Comparison of ENCODE assay signal across 8 cellular contexts in genomic region chr17:43917348-43918025, GRCh38. TPM values are rescaled to one million over a fixed set of nuclear protein-coding genes. Genes with fewer than 3 reads are reported as not detected.
DNase-seq lines count a peak whose midpoint lies in the region; TF ChIP-seq lines count a peak whose summit lies in the region.

No MANE protein-coding gene starts in this region.

- H3K27ac ChIP-seq in WERI-Rb-1: no peak overlapping the region
- no peak overlapping the region for H3K27ac ChIP-seq in coronary artery
- H3K27ac ChIP-seq in mesenchymal stem cell (ENCODE audit: low read length, poor library complexity, severe bottlenecking): no peak overlapping the region

- TF ChIP-seq CTCF in WERI-Rb-1 (IDR thresholded peaks at IDR 0.05; ENCODE audit: low read depth, low read length) (peak; percentile 97), coronary artery (IDR thresholded peaks at IDR 0.05) (peak; percentile 48)

- H3K18ac ChIP-seq in mesenchymal stem cell (ENCODE audit: low read depth in 1 of 2, low read length in 2 of 2): no peak overlapping the region

- H2AFZ ChIP-seq in mesenchymal stem cell (ENCODE audit: low read depth, low read length): no peak overlapping the region

- H2BK120ac ChIP-seq in mesenchymal stem cell (ENCODE audit: low read depth, low read length): no peak overlapping the region

- no peak overlapping the region for H2BK15ac ChIP-seq in mesenchymal stem cell (ENCODE audit: low read depth, poor library complexity, severe bottlenecking)

- no peak overlapping the region for H2AK5ac ChIP-seq in mesenchymal stem cell (ENCODE audit: low read length, severe bottlenecking)

- H3K4me1 ChIP-seq in mesenchymal stem cell (ENCODE audit: control insufficient read depth, insufficient read depth, low read depth, low read length): peaks cover 9% of the 10 kb centered on the region

- no peak overlapping the region for H3K23ac ChIP-seq in mesenchymal stem cell (ENCODE audit: low read length in 2 of 2)

- H3K79me1 ChIP-seq in mesenchymal stem cell (replicated peaks; ENCODE audit: low read length, poor library complexity, severe bottlenecking): no peaks in the 10 kb centered on the region

- no peak overlapping the region for H2BK12ac ChIP-seq in mesenchymal stem cell (ENCODE audit: low read length in 2 of 2)

- no peaks in the 10 kb centered on the region for H3K36me3 ChIP-seq in WERI-Rb-1
- H3K36me3 ChIP-seq in mesenchymal stem cell (ENCODE audit: control insufficient read depth in 1 of 2, insufficient read depth in 2 of 2, low read depth in 1 of 2, low read length in 2 of 2): no peaks in the 10 kb centered on the region

- WGBS in mesenchymal stem cell: 26% methylated on average over 43 of the region's 43 CpGs

- H4K91ac ChIP-seq in mesenchymal stem cell (ENCODE audit: low read length): no peak overlapping the region

- H3K14ac ChIP-seq in mesenchymal stem cell (ENCODE audit: low read length in 2 of 2): no peak overlapping the region

- H3K9me3 ChIP-seq in WERI-Rb-1 (ENCODE audit: severe bottlenecking) (no peaks in the 10 kb centered on the region), mesenchymal stem cell (ENCODE audit: control insufficient read depth, low read length) (no peaks in the 10 kb centered on the region)

- no peak overlapping the region for H3K4ac ChIP-seq in mesenchymal stem cell (ENCODE audit: low read depth in 1 of 2, low read length in 2 of 2)

- H3K4me3 ChIP-seq in WERI-Rb-1 (ENCODE audit: low read depth, low read length) (no peak overlapping the region), coronary artery (peak overlapping the region; percentile 60), mesenchymal stem cell (ENCODE audit: insufficient read depth in 1 of 2, low read depth in 1 of 2, low read length in 2 of 2) (peak overlapping the region in 1 of 2 experiments; percentile 56)

- H2BK5ac ChIP-seq in mesenchymal stem cell (ENCODE audit: low read depth, low read length, poor library complexity, severe bottlenecking): no peak overlapping the region

- DNase-seq in GM19240 (ENCODE audit: insufficient read length, low spot score) (peak; percentile 43), WERI-Rb-1 (peak; percentile 76), coronary artery (ENCODE audit: low spot score) (no peak), mesenchymal stem cell (peak; percentile 26), superior temporal gyrus (ENCODE audit: extremely low spot score) (peak; percentile 58), NCI-H526 treated with DMSO at 0.1 percent for 48 hours (lab: John Stamatoyannopoulos, UW) (no peak), NCI-H510A treated with DMSO at 0.1 percent for 48 hours (lab: John Stamatoyannopoulos, UW) (no peak), COR-L47 (lab: John Stamatoyannopoulos, UW) (no peak)

- H3K9ac ChIP-seq in mesenchymal stem cell (ENCODE audit: low read length): no peak overlapping the region

- H3K27me3 ChIP-seq in WERI-Rb-1 (ENCODE audit: insufficient read depth, low read depth, severe bottlenecking) (peaks cover 79% of the 10 kb centered on the region), mesenchymal stem cell (ENCODE audit: control insufficient read depth in 1 of 2, insufficient read depth in 1 of 2, low read length in 2 of 2) (peaks cover 22 to 61% of the 10 kb centered on the region in 2 experiments)

- peak overlapping the region; percentile 28 for H3K4me2 ChIP-seq in mesenchymal stem cell (ENCODE audit: low read length, poor library complexity, severe bottlenecking)

- H4K8ac ChIP-seq in mesenchymal stem cell (ENCODE audit: low read length): no peak overlapping the region

RNA-seq across cellular contexts. Expression of gene MPP2, which starts 10.2 kb away (rescaled TPM):
- polyA plus RNA-seq in mesenchymal stem cell (2013, experiment 1 of 2): 0.59 TPM
- polyA plus RNA-seq in mesenchymal stem cell (2013, experiment 2 of 2): 0.59 TPM

RNA-seq across cellular contexts. Expression of gene PPY, which starts 24.8 kb away (rescaled TPM):
- polyA plus RNA-seq in mesenchymal stem cell (2013, experiment 1 of 2): not detected
- not detected for polyA plus RNA-seq in mesenchymal stem cell (2013, experiment 2 of 2)

RNA-seq across cellular contexts. Expression of gene PYY, which starts 36.3 kb away (rescaled TPM):
- polyA plus RNA-seq in mesenchymal stem cell (2013, experiment 1 of 2): not detected
- not detected for polyA plus RNA-seq in mesenchymal stem cell (2013, experiment 2 of 2)

Comparison
In these comparisons a context has a peak if more than half of its experiments do, and no peak if none do; other contexts are left out.
1. DNase-seq: peak in GM19240 (single experiment), WERI-Rb-1 (single experiment), mesenchymal stem cell (single experiment) and superior temporal gyrus (single experiment); none in coronary artery (single experiment), NCI-H526 treated with DMSO at 0.1 percent for 48 hours (single experiment), NCI-H510A treated with DMSO at 0.1 percent for 48 hours (single experiment) and COR-L47 (single experiment).